ENCODE assay signal across 14 cellular contexts in genomic region chr7:20395494-20395893, GRCh38.
DNase-seq lines count a peak whose midpoint lies in the region; ATAC-seq and TF ChIP-seq lines count a peak whose summit lies in the region.
"Had no signal": no experiment of that assay in that cellular context is flagged by ENCODE, and none has a peak within 500 bp of the region (broad histone marks: within the 10 kb centered on the region; RNA-seq: fewer than 3 reads in every experiment).

No MANE protein-coding gene starts in this region.

- DNase-seq in midbrain (lab: John Stamatoyannopoulos, UW) (no peak), NCI-H2196 (lab: John Stamatoyannopoulos, UW; ENCODE audit: unreplicated experiment) (no peak), left lobe of liver (ENCODE audit: low spot score) (no peak), NCI-H1105 (lab: John Stamatoyannopoulos, UW) (no peak)
- DNase-seq: activated CD4-positive, alpha-beta T cell treated with anti-CD3 and anti-CD28 coated beads, Interleukin-2, amount 50 U/mL, for 1 hour; stimulated activated CD4-positive, alpha-beta T cell treated with anti-CD3 and anti-CD28 coated beads, Interleukin-2, amount 100 ng/mL, for 24 hours; T-helper 17 cell had no signal

- no peaks in the 10 kb centered on the region for H3K79me2 ChIP-seq in KMS-11 (ENCODE audit: insufficient read depth, low read depth)

- H3K4me2 ChIP-seq in KMS-11 = peak overlapping the region; percentile 36; the same call in 1 of the 2 replicates

- H3K36me3 ChIP-seq in KMS-11 (ENCODE audit: insufficient read depth) = peaks cover 16% of the 10 kb centered on the region; the same call in 1 of the 2 replicates
- H3K36me3 ChIP-seq: ascending aorta had no signal

- peaks cover 36% of the 10 kb centered on the region for H3K4me1 ChIP-seq in KMS-11 (ENCODE audit: low read depth, poor library complexity, severe bottlenecking)
- H3K4me1 ChIP-seq: ascending aorta had no signal

- no peak overlapping the region for H3K9ac ChIP-seq in KMS-11

- ATAC-seq in GM18861 (IDR thresholded peaks at IDR 0.05; ENCODE audit: unreplicated experiment) = peak; percentile 35
- ATAC-seq in GM21526 (IDR thresholded peaks at IDR 0.05; ENCODE audit: low FRiP score, unreplicated experiment) = peak; percentile 63
- ATAC-seq in HG02973 (IDR thresholded peaks at IDR 0.05; ENCODE audit: unreplicated experiment) = peak; percentile 68
- ATAC-seq in left lobe of liver = no peak
- ATAC-seq: PC-3; stimulated activated effector memory CD8-positive, alpha-beta T cell treated with anti-CD3 and anti-CD28 coated beads, Interleukin-12 subunit alpha, Interleukin-12 subunit beta, amount 100 ng/mL, for 72 hours; T-helper 17 cell had no signal

- H3K27ac ChIP-seq in KMS-11 = peak overlapping the region; percentile 30; the same call in 1 of the 2 replicates
- H3K27ac ChIP-seq: ascending aorta had no signal

- H3K27me3 ChIP-seq in KMS-11 (ENCODE audit: insufficient read depth, low read depth) = no peaks in the 10 kb centered on the region
- H3K27me3 ChIP-seq: ascending aorta had no signal

- H3K4me3 ChIP-seq in KMS-11 (IDR thresholded peaks at IDR 0.05; ENCODE audit: insufficient read depth, low read depth, low read length) = no peak overlapping the region
- H3K4me3 ChIP-seq: ascending aorta had no signal

- no peaks in the 10 kb centered on the region for H4K20me1 ChIP-seq in KMS-11 (ENCODE audit: insufficient read depth)

- no peak overlapping the region for H2AFZ ChIP-seq in KMS-11 (ENCODE audit: low read depth)

- no peak for TF ChIP-seq CTCF in KMS-11 (conservative IDR thresholded peaks at IDR 0.05; ENCODE audit: low read depth, low read length)
